Comparison of ENCODE assay signal across 2 cellular contexts in the genomic region with DNA sequence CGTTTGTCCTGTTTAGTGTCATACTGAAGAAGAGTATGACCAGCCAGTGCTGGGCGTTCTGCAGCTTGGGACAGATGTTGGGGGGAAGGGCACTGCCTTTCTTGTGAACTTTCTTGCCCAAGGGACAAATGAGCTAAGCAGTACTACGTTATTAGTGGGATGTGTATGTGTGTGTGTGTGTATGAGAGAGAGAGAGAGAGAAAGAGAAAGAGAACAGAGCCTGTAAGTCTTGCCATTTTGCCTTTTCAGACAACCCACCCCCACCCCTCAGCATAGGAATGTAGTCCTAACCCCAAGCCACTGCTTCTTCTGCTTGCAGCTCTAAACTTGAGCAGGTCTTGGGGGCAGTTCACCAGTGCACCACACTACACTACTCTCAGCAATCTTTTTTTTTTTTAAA.
TF ChIP-seq lines count a peak whose summit lies in the region.

No MANE protein-coding gene starts in this region.

TF ChIP-seq in liver, 16 proteins besides CTCF, POLR2A, EP300 and RAD21:
- TF ChIP-seq GABPA (IDR thresholded peaks at IDR 0.05 in 1 of 2, conservative IDR thresholded peaks at IDR 0.05 in 1 of 2): no peak
- TF ChIP-seq, protein P1, sequence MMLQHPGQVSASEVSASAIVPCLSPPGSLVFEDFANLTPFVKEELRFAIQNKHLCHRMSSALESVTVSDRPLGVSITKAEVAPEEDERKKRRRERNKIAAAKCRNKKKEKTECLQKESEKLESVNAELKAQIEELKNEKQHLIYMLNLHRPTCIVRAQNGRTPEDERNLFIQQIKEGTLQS (IDR thresholded peaks at IDR 0.05): no peak
- no peak for TF ChIP-seq FOXA2 (IDR thresholded peaks at IDR 0.05)
- no peak for TF ChIP-seq SP1 (IDR thresholded peaks at IDR 0.05)
- no peak for TF ChIP-seq HNF4A (conservative IDR thresholded peaks at IDR 0.05)
- TF ChIP-seq RXRA (IDR thresholded peaks at IDR 0.05): no peak
- TF ChIP-seq, protein P2, sequence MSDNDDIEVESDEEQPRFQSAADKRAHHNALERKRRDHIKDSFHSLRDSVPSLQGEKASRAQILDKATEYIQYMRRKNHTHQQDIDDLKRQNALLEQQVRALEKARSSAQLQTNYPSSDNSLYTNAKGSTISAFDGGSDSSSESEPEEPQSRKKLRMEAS (IDR thresholded peaks at IDR 0.05): no peak
- no peak for TF ChIP-seq YY1 (IDR thresholded peaks at IDR 0.05)
- TF ChIP-seq TAF1 (conservative IDR thresholded peaks at IDR 0.05): no peak
- no peak for TF ChIP-seq EGR1 (IDR thresholded peaks at IDR 0.05; ENCODE audit: low read depth in 2 of 2)

TF ChIP-seq in HepG2, 621 proteins besides CTCF, POLR2A, EP300 and RAD21:
- no peak for TF ChIP-seq ZNF709 (CRISPR knock-in tag; IDR thresholded peaks at IDR 0.05)
- TF ChIP-seq, protein P3, sequence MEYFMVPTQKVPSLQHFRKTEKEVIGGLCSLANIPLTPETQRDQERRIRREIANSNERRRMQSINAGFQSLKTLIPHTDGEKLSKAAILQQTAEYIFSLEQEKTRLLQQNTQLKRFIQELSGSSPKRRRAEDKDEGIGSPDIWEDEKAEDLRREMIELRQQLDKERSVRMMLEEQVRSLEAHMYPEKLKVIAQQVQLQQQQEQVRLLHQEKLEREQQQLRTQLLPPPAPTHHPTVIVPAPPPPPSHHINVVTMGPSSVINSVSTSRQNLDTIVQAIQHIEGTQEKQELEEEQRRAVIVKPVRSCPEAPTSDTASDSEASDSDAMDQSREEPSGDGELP (IDR thresholded peaks at IDR 0.05; ENCODE audit: borderline replicate concordance, low read depth): no peak
- TF ChIP-seq, protein P4, sequence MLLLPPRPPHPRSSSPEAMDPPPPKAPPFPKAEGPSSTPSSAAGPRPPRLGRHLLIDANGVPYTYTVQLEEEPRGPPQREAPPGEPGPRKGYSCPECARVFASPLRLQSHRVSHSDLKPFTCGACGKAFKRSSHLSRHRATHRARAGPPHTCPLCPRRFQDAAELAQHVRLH (CRISPR knock-in tag; IDR thresholded peaks at IDR 0.05; ENCODE audit: borderline replicate concordance, low read depth): no peak
- TF ChIP-seq, protein P5, sequence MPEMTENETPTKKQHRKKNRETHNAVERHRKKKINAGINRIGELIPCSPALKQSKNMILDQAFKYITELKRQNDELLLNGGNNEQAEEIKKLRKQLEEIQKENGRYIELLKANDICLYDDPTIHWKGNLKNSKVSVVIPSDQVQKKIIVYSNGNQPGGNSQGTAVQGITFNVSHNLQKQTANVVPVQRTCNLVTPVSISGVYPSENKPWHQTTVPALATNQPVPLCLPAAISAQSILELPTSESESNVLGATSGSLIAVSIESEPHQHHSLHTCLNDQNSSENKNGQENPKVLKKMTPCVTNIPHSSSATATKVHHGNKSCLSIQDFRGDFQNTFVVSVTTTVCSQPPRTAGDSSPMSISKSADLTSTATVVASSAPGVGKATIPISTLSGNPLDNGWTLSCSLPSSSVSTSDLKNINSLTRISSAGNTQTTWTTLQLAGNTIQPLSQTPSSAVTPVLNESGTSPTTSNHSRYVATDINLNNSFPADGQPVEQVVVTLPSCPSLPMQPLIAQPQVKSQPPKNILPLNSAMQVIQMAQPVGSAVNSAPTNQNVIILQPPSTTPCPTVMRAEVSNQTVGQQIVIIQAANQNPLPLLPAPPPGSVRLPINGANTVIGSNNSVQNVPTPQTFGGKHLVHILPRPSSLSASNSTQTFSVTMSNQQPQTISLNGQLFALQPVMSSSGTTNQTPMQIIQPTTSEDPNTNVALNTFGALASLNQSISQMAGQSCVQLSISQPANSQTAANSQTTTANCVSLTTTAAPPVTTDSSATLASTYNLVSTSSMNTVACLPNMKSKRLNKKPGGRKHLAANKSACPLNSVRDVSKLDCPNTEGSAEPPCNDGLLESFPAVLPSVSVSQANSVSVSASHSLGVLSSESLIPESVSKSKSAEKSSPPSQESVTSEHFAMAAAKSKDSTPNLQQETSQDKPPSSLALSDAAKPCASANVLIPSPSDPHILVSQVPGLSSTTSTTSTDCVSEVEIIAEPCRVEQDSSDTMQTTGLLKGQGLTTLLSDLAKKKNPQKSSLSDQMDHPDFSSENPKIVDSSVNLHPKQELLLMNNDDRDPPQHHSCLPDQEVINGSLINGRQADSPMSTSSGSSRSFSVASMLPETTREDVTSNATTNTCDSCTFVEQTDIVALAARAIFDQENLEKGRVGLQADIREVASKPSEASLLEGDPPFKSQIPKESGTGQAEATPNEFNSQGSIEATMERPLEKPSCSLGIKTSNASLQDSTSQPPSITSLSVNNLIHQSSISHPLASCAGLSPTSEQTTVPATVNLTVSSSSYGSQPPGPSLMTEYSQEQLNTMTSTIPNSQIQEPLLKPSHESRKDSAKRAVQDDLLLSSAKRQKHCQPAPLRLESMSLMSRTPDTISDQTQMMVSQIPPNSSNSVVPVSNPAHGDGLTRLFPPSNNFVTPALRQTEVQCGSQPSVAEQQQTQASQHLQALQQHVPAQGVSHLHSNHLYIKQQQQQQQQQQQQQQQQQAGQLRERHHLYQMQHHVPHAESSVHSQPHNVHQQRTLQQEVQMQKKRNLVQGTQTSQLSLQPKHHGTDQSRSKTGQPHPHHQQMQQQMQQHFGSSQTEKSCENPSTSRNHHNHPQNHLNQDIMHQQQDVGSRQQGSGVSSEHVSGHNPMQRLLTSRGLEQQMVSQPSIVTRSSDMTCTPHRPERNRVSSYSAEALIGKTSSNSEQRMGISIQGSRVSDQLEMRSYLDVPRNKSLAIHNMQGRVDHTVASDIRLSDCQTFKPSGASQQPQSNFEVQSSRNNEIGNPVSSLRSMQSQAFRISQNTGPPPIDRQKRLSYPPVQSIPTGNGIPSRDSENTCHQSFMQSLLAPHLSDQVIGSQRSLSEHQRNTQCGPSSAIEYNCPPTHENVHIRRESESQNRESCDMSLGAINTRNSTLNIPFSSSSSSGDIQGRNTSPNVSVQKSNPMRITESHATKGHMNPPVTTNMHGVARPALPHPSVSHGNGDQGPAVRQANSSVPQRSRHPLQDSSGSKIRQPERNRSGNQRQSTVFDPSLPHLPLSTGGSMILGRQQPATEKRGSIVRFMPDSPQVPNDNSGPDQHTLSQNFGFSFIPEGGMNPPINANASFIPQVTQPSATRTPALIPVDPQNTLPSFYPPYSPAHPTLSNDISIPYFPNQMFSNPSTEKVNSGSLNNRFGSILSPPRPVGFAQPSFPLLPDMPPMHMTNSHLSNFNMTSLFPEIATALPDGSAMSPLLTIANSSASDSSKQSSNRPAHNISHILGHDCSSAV (CRISPR knock-in tag; IDR thresholded peaks at IDR 0.05; ENCODE audit: borderline replicate concordance): no peak
- TF ChIP-seq, protein P6, sequence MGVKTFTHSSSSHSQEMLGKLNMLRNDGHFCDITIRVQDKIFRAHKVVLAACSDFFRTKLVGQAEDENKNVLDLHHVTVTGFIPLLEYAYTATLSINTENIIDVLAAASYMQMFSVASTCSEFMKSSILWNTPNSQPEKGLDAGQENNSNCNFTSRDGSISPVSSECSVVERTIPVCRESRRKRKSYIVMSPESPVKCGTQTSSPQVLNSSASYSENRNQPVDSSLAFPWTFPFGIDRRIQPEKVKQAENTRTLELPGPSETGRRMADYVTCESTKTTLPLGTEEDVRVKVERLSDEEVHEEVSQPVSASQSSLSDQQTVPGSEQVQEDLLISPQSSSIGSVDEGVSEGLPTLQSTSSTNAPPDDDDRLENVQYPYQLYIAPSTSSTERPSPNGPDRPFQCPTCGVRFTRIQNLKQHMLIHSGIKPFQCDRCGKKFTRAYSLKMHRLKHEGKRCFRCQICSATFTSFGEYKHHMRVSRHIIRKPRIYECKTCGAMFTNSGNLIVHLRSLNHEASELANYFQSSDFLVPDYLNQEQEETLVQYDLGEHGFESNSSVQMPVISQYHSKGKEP (CRISPR knock-in tag; IDR thresholded peaks at IDR 0.05): no peak
- TF ChIP-seq CBX5 (CRISPR knock-in tag; IDR thresholded peaks at IDR 0.05; ENCODE audit: borderline replicate concordance): no peak
- TF ChIP-seq, protein P7, sequence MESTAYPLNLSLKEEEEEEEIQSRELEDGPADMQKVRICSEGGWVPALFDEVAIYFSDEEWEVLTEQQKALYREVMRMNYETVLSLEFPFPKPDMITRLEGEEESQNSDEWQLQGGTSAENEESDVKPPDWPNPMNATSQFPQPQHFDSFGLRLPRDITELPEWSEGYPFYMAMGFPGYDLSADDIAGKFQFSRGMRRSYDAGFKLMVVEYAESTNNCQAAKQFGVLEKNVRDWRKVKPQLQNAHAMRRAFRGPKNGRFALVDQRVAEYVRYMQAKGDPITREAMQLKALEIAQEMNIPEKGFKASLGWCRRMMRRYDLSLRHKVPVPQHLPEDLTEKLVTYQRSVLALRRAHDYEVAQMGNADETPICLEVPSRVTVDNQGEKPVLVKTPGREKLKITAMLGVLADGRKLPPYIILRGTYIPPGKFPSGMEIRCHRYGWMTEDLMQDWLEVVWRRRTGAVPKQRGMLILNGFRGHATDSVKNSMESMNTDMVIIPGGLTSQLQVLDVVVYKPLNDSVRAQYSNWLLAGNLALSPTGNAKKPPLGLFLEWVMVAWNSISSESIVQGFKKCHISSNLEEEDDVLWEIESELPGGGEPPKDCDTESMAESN (CRISPR knock-in tag; conservative IDR thresholded peaks at IDR 0.05): no peak
- TF ChIP-seq ZNF672 (CRISPR knock-in tag; IDR thresholded peaks at IDR 0.05): no peak
- TF ChIP-seq PAWR (CRISPR knock-in tag; IDR thresholded peaks at IDR 0.05; ENCODE audit: borderline replicate concordance): no peak
- TF ChIP-seq TCF12 (IDR thresholded peaks at IDR 0.05): no peak
- no peak for TF ChIP-seq TCF12 (CRISPR knock-in tag; IDR thresholded peaks at IDR 0.05)
- TF ChIP-seq, protein P8, sequence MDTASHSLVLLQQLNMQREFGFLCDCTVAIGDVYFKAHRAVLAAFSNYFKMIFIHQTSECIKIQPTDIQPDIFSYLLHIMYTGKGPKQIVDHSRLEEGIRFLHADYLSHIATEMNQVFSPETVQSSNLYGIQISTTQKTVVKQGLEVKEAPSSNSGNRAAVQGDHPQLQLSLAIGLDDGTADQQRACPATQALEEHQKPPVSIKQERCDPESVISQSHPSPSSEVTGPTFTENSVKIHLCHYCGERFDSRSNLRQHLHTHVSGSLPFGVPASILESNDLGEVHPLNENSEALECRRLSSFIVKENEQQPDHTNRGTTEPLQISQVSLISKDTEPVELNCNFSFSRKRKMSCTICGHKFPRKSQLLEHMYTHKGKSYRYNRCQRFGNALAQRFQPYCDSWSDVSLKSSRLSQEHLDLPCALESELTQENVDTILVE (CRISPR knock-in tag; IDR thresholded peaks at IDR 0.05): no peak
